ENCODE assay signal across 8 cellular contexts in genomic region chr15:50148362-50148963, GRCh38. TPM values are rescaled to one million over a fixed set of nuclear protein-coding genes. Genes with fewer than 3 reads are reported as not detected.
A peak's percentile ranks its signal among the peaks of the same experiment; 100 is the strongest.
DNase-seq lines count a peak whose midpoint lies in the region; FAIRE-seq and TF ChIP-seq lines count a peak whose summit lies in the region.

No MANE protein-coding gene starts in this region.

- POLR2A ChIA-PET in activated CD4-positive, alpha-beta memory T cell treated with anti-CD3 and anti-CD28 coated beads for 36 hours (lab: Charles Lee), result no interaction called here

- H3K27me3 Mint-ChIP-seq in immature natural killer cell (ENCODE audit: low read depth in 3 of 3), result peaks cover 0 to 2% (median 1%) of the 10 kb centered on the region in 3 donors
- H3K27me3 Mint-ChIP-seq in activated CD4-positive, alpha-beta memory T cell treated with anti-CD3 and anti-CD28 coated beads for 36 hours, result no peaks in the 10 kb centered on the region

- H3K4me3 Mint-ChIP-seq in immature natural killer cell, result no peak overlapping the region
- H3K4me3 Mint-ChIP-seq in activated CD4-positive, alpha-beta memory T cell treated with anti-CD3 and anti-CD28 coated beads for 36 hours, result no peak overlapping the region

- H3K27ac Mint-ChIP-seq in immature natural killer cell, result no peak overlapping the region
- H3K27ac Mint-ChIP-seq in activated CD4-positive, alpha-beta memory T cell treated with anti-CD3 and anti-CD28 coated beads for 36 hours, result no peak overlapping the region

- CTCF ChIA-PET in activated CD4-positive, alpha-beta memory T cell treated with anti-CD3 and anti-CD28 coated beads for 36 hours (lab: Charles Lee), result no interaction called here

- no peaks in the 10 kb centered on the region for H3K9me3 Mint-ChIP-seq in immature natural killer cell
- H3K9me3 Mint-ChIP-seq in activated CD4-positive, alpha-beta memory T cell treated with anti-CD3 and anti-CD28 coated beads for 36 hours, result no peaks in the 10 kb centered on the region

- intact Hi-C loops in activated CD4-positive, alpha-beta memory T cell treated with anti-CD3 and anti-CD28 coated beads for 36 hours (cut with micrococcal nuclease), result loop anchor here (10.0 kb wide), 3 partner anchors 166 to 674 kb away; no protein-coding TSS in a partner anchor

- no peak overlapping the region for H3K27ac ChIP-seq in liver (ENCODE audit: low read depth in 1 of 2, low read length in 2 of 2)

- H3K4me1 ChIP-seq in liver (ENCODE audit: control insufficient read depth in 4 of 4, insufficient read depth in 4 of 4, low read length in 3 of 4), result peaks cover 0 to 22% (median 14%) of the 10 kb centered on the region in 4 donors

- peaks cover 0 to 7% of the 10 kb centered on the region in 2 donors for H3K4me1 Mint-ChIP-seq in immature natural killer cell
- H3K4me1 Mint-ChIP-seq in activated CD4-positive, alpha-beta memory T cell treated with anti-CD3 and anti-CD28 coated beads for 36 hours (ENCODE audit: low read depth), result peaks cover 22% of the 10 kb centered on the region

- no peak for FAIRE-seq in GM12891 (lab: Jason Lieb, UNC)

- TF ChIP-seq POLR2A in GM12891 (IDR thresholded peaks at IDR 0.05; ENCODE audit: low read depth, low read length), result no peak

- no peaks in the 10 kb centered on the region for H3K27me3 ChIP-seq in liver (ENCODE audit: control insufficient read depth in 4 of 4, insufficient read depth in 4 of 4, low read length in 3 of 4)

- H3K36me3 Mint-ChIP-seq in immature natural killer cell, result no peaks in the 10 kb centered on the region
- no peaks in the 10 kb centered on the region for H3K36me3 Mint-ChIP-seq in activated CD4-positive, alpha-beta memory T cell treated with anti-CD3 and anti-CD28 coated beads for 36 hours

- H3K36me3 ChIP-seq in liver (ENCODE audit: control insufficient read depth in 4 of 4, insufficient read depth in 3 of 4, low read depth in 1 of 4, low read length in 3 of 4), result no peaks in the 10 kb centered on the region

- peak; percentile 8 for DNase-seq in DMS 273 treated with DMSO at 0.1 percent for 48 hours (lab: John Stamatoyannopoulos, UW)
- peak; percentile 38 for DNase-seq in MV-4-11 (lab: John Stamatoyannopoulos, UW)
- DNase-seq in amniotic stem cell (lab: John Stamatoyannopoulos, UW), result peak; percentile 54
- no peak for DNase-seq in immature natural killer cell
- no peak for DNase-seq in 8988T
- no peak for DNase-seq in activated CD4-positive, alpha-beta memory T cell treated with anti-CD3 and anti-CD28 coated beads for 36 hours
- DNase-seq in GM12891 (ENCODE audit: insufficient read length, low spot score), result no peak

- TF ChIP-seq CTCF in liver (IDR thresholded peaks at IDR 0.05; ENCODE audit: low read depth, low read length, missing input control), result peak; percentile 55

- 77% methylated on average over 4 of the region's 4 CpGs for WGBS in liver

- H3K9me3 ChIP-seq in liver (ENCODE audit: control insufficient read depth in 4 of 4, low read length in 3 of 4), result no peaks in the 10 kb centered on the region

- no peak overlapping the region for H3K9ac ChIP-seq in liver (ENCODE audit: low read depth in 1 of 2, low read length in 2 of 2)

- TF ChIP-seq RAD21 in liver (IDR thresholded peaks at IDR 0.05), result peak; percentile 80 to 81

- H3K4me3 ChIP-seq in liver (ENCODE audit: low read depth in 1 of 3, low read length in 3 of 3), result no peak overlapping the region

TF ChIP-seq in liver, 16 proteins besides CTCF, POLR2A, EP300 and RAD21:
- TF ChIP-seq JUND (IDR thresholded peaks at IDR 0.05), result no peak
- peak; percentile 15 to 43 for TF ChIP-seq RXRA (IDR thresholded peaks at IDR 0.05)
- TF ChIP-seq HNF4A (conservative IDR thresholded peaks at IDR 0.05), result peak; percentile 10 to 42
- no peak for TF ChIP-seq GABPA (IDR thresholded peaks at IDR 0.05 in 1 of 2, conservative IDR thresholded peaks at IDR 0.05 in 1 of 2)
TF ChIP-seq in liver: peak in this region for 2.

TF ChIP-seq in GM12891, 5 proteins besides CTCF, POLR2A, EP300 and RAD21:
- TF ChIP-seq TAF1 (IDR thresholded peaks at IDR 0.05; ENCODE audit: low read depth, low read length) (no peak), POU2F2 (IDR thresholded peaks at IDR 0.05; ENCODE audit: low read depth, low read length) (no peak), PAX5 (IDR thresholded peaks at IDR 0.05; ENCODE audit: insufficient read depth, low read length, severe bottlenecking) (no peak), SPI1 (IDR thresholded peaks at IDR 0.05; ENCODE audit: low read depth, low read length) (no peak), POLR2AphosphoS5 (IDR thresholded peaks at IDR 0.05; ENCODE audit: low read depth, low read length) (no peak)

RNA-seq across cellular contexts. Expression of gene ATP8B4, which starts 29.4 kb away (rescaled TPM):
- 10 to 100 TPM; 17.7 to 19.7 TPM for total RNA-seq in liver
- polyA plus RNA-seq in liver, result 1 to 10 TPM; 1.9 to 7.1 TPM
- 10 to 100 TPM; 10.8 to 22.7 (median 18.5) TPM for polyA plus RNA-seq in immature natural killer cell
- total RNA-seq in activated CD4-positive, alpha-beta memory T cell treated with anti-CD3 and anti-CD28 coated beads for 36 hours, result 1 to 10 TPM; 2.7 to 4.2 TPM
- polyA plus RNA-seq in GM12891 (2012; ENCODE audit: low read depth, missing spikeins), result 0.24 TPM

RNA-seq across cellular contexts. Expression of gene SLC27A2, which starts 33.5 kb away (rescaled TPM):
- total RNA-seq in liver, result 100 to 1,000 TPM in 1 of 2 donors, 10 to 100 TPM in 1; 80.2 to 504 TPM
- polyA plus RNA-seq in liver (100 to 1,000 TPM; 102 to 331 TPM), immature natural killer cell (1 to 10 TPM in 2 of 3 donors, not detected in 1; 1.5 to 1.8 TPM)
- 10 to 100 TPM; 22.5 to 24.3 TPM for total RNA-seq in activated CD4-positive, alpha-beta memory T cell treated with anti-CD3 and anti-CD28 coated beads for 36 hours
- polyA plus RNA-seq in GM12891 (2012; ENCODE audit: low read depth, missing spikeins), result 0.22 TPM

Comparison
In these comparisons a context has a peak if more than half of its experiments do, and no peak if none do; other contexts are left out.
1. DNase-seq: peak in DMS 273 treated with DMSO at 0.1 percent for 48 hours (single experiment), MV-4-11 (single experiment) and amniotic stem cell (single experiment); none in immature natural killer cell (0 of 3), 8988T (single experiment), activated CD4-positive, alpha-beta memory T cell treated with anti-CD3 and anti-CD28 coated beads for 36 hours (single experiment) and GM12891 (single experiment).